ENCODE assay signal across 34 cellular contexts in the genomic region with DNA sequence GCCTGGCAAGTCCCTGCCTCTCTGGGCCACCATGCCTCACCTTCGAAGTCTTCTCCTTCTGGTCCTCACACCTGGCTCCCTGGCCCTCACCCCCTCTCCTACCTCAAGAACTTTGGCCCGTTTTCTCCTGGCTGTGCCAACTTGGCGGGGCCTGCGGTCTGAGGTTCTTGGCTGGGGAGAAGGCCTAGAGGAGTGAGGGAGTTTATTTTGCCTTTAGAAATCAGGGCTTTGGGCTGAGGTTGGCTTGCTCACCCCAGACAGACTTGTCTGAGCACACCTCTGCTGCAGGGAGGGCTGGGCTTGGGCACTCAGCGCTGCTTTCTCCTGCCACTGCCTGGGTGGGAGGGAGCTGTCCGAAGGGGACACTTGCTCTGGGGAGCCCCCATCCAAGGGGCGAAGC. TPM values are rescaled to one million over a fixed set of nuclear protein-coding genes. Genes with fewer than 3 reads are reported as not detected.
"Had no signal": no experiment of that assay in that cellular context is flagged by ENCODE, and none has a peak within 500 bp of the region (broad histone marks: within the 10 kb centered on the region; RNA-seq: fewer than 3 reads in every experiment).

No MANE protein-coding gene starts in this region.

- H3K36me3 ChIP-seq: colonic mucosa, esophagus muscularis mucosa, gastroesophageal sphincter, heart left ventricle, lower lobe of right lung, neutrophil, right atrium auricular region, tibial nerve, upper lobe of right lung, uterus had no signal

- H3K4me1 ChIP-seq: colonic mucosa, esophagus muscularis mucosa, foreskin keratinocyte, gastroesophageal sphincter, heart left ventricle, lower lobe of right lung, parathyroid adenoma, right atrium auricular region, testis, tibial nerve, uterus had no signal

- H3K4me2 ChIP-seq: hepatocyte, smooth muscle cell had no signal

- H3K27ac ChIP-seq: colonic mucosa, epithelial cell of prostate, esophagus muscularis mucosa, foreskin keratinocyte, gastroesophageal sphincter, heart left ventricle, hepatocyte, lower lobe of right lung, neutrophil, parathyroid adenoma, right atrium auricular region, testis, tibial nerve, upper lobe of right lung, uterus had no signal

- H3K9ac ChIP-seq: parathyroid adenoma had no signal

- DNase-seq: colonic mucosa; foreskin keratinocyte; heart left ventricle; left cardiac atrium; left ventricle myocardium superior; lower lobe of right lung; natural killer cell; stimulated activated CD4-positive, alpha-beta T cell treated with anti-CD3 and anti-CD28 coated beads, Interleukin-12 subunit alpha, Interleukin-12 subunit beta, amount 100 ng/mL, for 4 hours; stimulated activated CD4-positive, alpha-beta T cell treated with anti-CD3 and anti-CD28 coated beads, Interleukin-1b, Interleukin-23, amount 100 ng/mL, for 48 hours; stimulated activated CD4-positive, alpha-beta T cell treated with anti-CD3 and anti-CD28 coated beads, Interleukin-4, amount 100 ng/mL, for 1 hour; stimulated activated naive CD4-positive, alpha-beta T cell treated with Interleukin-2 at 50 U/mL for 16 hours; substantia nigra; testis; upper lobe of right lung; uterus had no signal

- ATAC-seq: foreskin keratinocyte; gastroesophageal sphincter; heart left ventricle; left cardiac atrium; left ventricle myocardium superior; lower lobe of right lung; natural killer cell; sciatic nerve; stimulated activated effector memory CD8-positive, alpha-beta T cell treated with anti-CD3 and anti-CD28 coated beads, Interleukin-12 subunit alpha, Interleukin-12 subunit beta, amount 100 ng/mL, for 72 hours; upper lobe of right lung had no signal

- H3K9me3 ChIP-seq: colonic mucosa, esophagus muscularis mucosa, gastroesophageal sphincter, heart left ventricle, lower lobe of right lung, neutrophil, right atrium auricular region, testis, tibial nerve, upper lobe of right lung, uterus had no signal

- H3K27me3 ChIP-seq: colonic mucosa, right atrium auricular region, testis, uterus had no signal

- H3K79me2 ChIP-seq: hepatocyte, parathyroid adenoma had no signal

- H2AFZ ChIP-seq: hepatocyte, parathyroid adenoma had no signal

- H3K4me3 ChIP-seq: colonic mucosa, esophagus muscularis mucosa, gastroesophageal sphincter, heart left ventricle, hepatocyte, lower lobe of right lung, right atrium auricular region, smooth muscle cell, testis, tibial nerve, upper lobe of right lung, uterus had no signal

RNA-seq across cellular contexts. Expression of a gene that starts 23.3 kb away (rescaled TPM):
- total RNA-seq: chondrocyte, colonic mucosa, dermis microvascular lymphatic vessel endothelial cell, esophagus muscularis mucosa, fibroblast of lung, foreskin keratinocyte, gastroesophageal sphincter, hepatocyte, kidney epithelial cell, left cardiac atrium, left ventricle myocardium superior, lower lobe of right lung, mononuclear cell, natural killer cell, omental fat pad, progenitor cell of endocrine pancreas, right atrium auricular region, sciatic nerve, smooth muscle cell, testis, tibial nerve, upper lobe of right lung had no signal
- polyA plus RNA-seq: fibroblast of lung, foreskin keratinocyte, heart left ventricle, hepatocyte, neural cell, smooth muscle cell had no signal
